Comparison of ENCODE assay signal across 12 cellular contexts in genomic region chr17:40562841-40563370, GRCh38.
DNase-seq lines count a peak whose midpoint lies in the region; ATAC-seq and TF ChIP-seq lines count a peak whose summit lies in the region.
"Had no signal": no experiment of that assay in that cellular context is flagged by ENCODE, and none has a peak within 500 bp of the region (broad histone marks: within the 10 kb centered on the region; RNA-seq: fewer than 3 reads in every experiment).

No MANE protein-coding gene starts in this region.

- H3K27ac Mint-ChIP-seq in memory B cell: peak overlapping the region; percentile 97

- peak overlapping the region in 2 of 10 experiments; percentile 44 to 53; a peak in 3 of 20 replicates for H3K4me3 ChIP-seq in BLaER1 treated with 17β-estradiol and CSF1 and Interleukin-3, amounts not matched to agents 10 nM and 100 nM
- peak overlapping the region; percentile 73 for H3K4me3 ChIP-seq in GM12864 (ENCODE audit: low read depth, low read length)
- H3K4me3 ChIP-seq: coronary artery, SK-N-MC had no signal

- H3K4me1 ChIP-seq in BLaER1 treated with 17β-estradiol and CSF1 and Interleukin-3, amounts not matched to agents 10 nM and 100 nM: peaks cover 84 to 90% (median 87%) of the 10 kb centered on the region in 10 experiments

- peak overlapping the region in 5 of 11 experiments; percentile 2 to 79 (median 41); a peak in 5 of 22 replicates for H3K9ac ChIP-seq in BLaER1 treated with 17β-estradiol and CSF1 and Interleukin-3, amounts not matched to agents 10 nM and 100 nM
- H3K9ac ChIP-seq: KMS-11 had no signal

- H3K4me2 ChIP-seq in BLaER1 treated with 17β-estradiol and CSF1 and Interleukin-3, amounts not matched to agents 10 nM and 100 nM: peak overlapping the region; percentile 89 to 99 (median 95)

- peak overlapping the region; percentile 89 for H3K4me3 Mint-ChIP-seq in memory B cell

- peaks cover 0 to 15% (median 0%) of the 10 kb centered on the region in 11 experiments; a peak in 3 of 22 replicates for H3K27me3 ChIP-seq in BLaER1 treated with 17β-estradiol and CSF1 and Interleukin-3, amounts not matched to agents 10 nM and 100 nM

- peaks cover 0 to 15% (median 0%) of the 10 kb centered on the region in 11 experiments; a peak in 2 of 22 replicates for H3K36me3 ChIP-seq in BLaER1 treated with 17β-estradiol and CSF1 and Interleukin-3, amounts not matched to agents 10 nM and 100 nM
- H3K36me3 ChIP-seq: BE2C had no signal

- H3K9me3 ChIP-seq in BLaER1 treated with 17β-estradiol and CSF1 and Interleukin-3, amounts not matched to agents 10 nM and 100 nM (replicated peaks in 1 of 11): peaks cover 6 to 15% (median 11%) of the 10 kb centered on the region in 11 experiments; a peak in 21 of 22 replicates
- H3K9me3 ChIP-seq: BE2C had no signal

- peaks cover 50% of the 10 kb centered on the region for H3K4me1 Mint-ChIP-seq in memory B cell

- H3K36me3 Mint-ChIP-seq in memory B cell: peaks cover 15% of the 10 kb centered on the region

- H3K27ac ChIP-seq in BLaER1 treated with 17β-estradiol and CSF1 and Interleukin-3, amounts not matched to agents 10 nM and 100 nM: peak overlapping the region in 5 of 11 experiments; percentile 2 to 97 (median 21); a peak in 6 of 22 replicates
- H3K27ac ChIP-seq: coronary artery, KMS-11, SK-N-MC had no signal

- no peaks in the 10 kb centered on the region for H3K9me3 Mint-ChIP-seq in memory B cell

- H4K20me1 ChIP-seq in BLaER1 treated with 17β-estradiol and CSF1 and Interleukin-3, amounts not matched to agents 10 nM and 100 nM: no peaks in the 10 kb centered on the region; a peak in 1 of 22 replicates

- H3K27me3 Mint-ChIP-seq in memory B cell: no peaks in the 10 kb centered on the region

- no peak for ATAC-seq in memory B cell (ENCODE audit: low read depth)
- no peak for ATAC-seq in HG02970 (IDR thresholded peaks at IDR 0.05; ENCODE audit: low FRiP score, unreplicated experiment)
- no peak for ATAC-seq in HG02623 (IDR thresholded peaks at IDR 0.05; ENCODE audit: unreplicated experiment)

- DNase-seq in GM12864 (ENCODE audit: low read depth) (no peak), memory B cell (ENCODE audit: low spot score in 2 of 2) (no peak), MV-4-11 (lab: John Stamatoyannopoulos, UW) (no peak), pons (ENCODE audit: low spot score) (no peak)
- peak; percentile 83 for DNase-seq in activated CD8-positive, alpha-beta memory T cell treated with anti-CD3 and anti-CD28 coated beads for 24 hours
- DNase-seq: BE2C had no signal

- TF ChIP-seq CTCF in GM12864 (IDR thresholded peaks at IDR 0.05; ENCODE audit: low read depth, low read length, missing control alignments): peak; percentile 17
